Comparison of ENCODE assay signal across 37 cellular contexts in the genomic region with DNA sequence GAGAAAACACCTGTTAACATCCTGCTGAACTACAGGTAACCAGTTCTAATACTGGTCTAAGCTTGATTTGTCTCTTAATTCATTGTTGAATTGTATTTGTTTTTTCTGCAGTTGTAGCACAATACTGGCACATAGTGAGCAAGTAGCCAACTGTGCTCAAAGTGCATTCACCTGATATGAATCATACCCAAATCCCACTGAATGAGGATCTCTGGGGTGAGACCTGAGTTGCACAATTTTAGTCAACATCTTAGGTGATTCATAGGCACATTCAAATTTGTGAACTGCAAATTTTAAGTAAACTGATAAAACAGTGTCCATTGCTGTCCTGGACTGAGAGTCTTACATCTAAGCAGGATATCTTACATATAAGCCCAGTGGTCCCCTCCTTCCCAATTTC. TPM values are rescaled to one million over a fixed set of nuclear protein-coding genes. Genes with fewer than 3 reads are reported as not detected.
DNase-seq lines count a peak whose midpoint lies in the region; ATAC-seq and TF ChIP-seq lines count a peak whose summit lies in the region.
"Had no signal": no experiment of that assay in that cellular context is flagged by ENCODE, and none has a peak within 500 bp of the region (broad histone marks: within the 10 kb centered on the region; RNA-seq: fewer than 3 reads in every experiment).

No MANE protein-coding gene starts in this region.

- peak; percentile 47 to 58 for ATAC-seq in activated T-cell treated with anti-CD3 and anti-CD28 coated beads, Interleukin-2, amount 50 U/mL, for 72 hours (replicated peaks in 1 of 2)
- peak; percentile 48 for ATAC-seq in stimulated activated effector memory CD8-positive, alpha-beta T cell treated with anti-CD3 and anti-CD28 coated beads, Interleukin-12 subunit alpha, Interleukin-12 subunit beta, amount 100 ng/mL, for 72 hours
- ATAC-seq in activated CD8-positive, alpha-beta memory T cell treated with anti-CD3 and anti-CD28 coated beads, Interleukin-2, amount 10 ng/mL, durations not matched to agents 7 days and 5 days: no peak
- ATAC-seq in GM21515 (IDR thresholded peaks at IDR 0.05; ENCODE audit: unreplicated experiment) (no peak), GM21528 (IDR thresholded peaks at IDR 0.05; ENCODE audit: low FRiP score, unreplicated experiment) (no peak)
- ATAC-seq: left ventricle myocardium superior; pancreas; stimulated activated naive CD8-positive, alpha-beta T cell treated with anti-CD3 and anti-CD28 coated beads, Interleukin-15, Interleukin-2, amounts not matched to agents 100 U/mL and 50 U/mL, for 24 hours had no signal

- no peak overlapping the region for H3K27ac ChIP-seq in RWPE1
- H3K27ac ChIP-seq: 22Rv1, esophagus muscularis mucosa, neural progenitor cell, pancreas, PC-9, skin epidermis had no signal

- H3K36me3 Mint-ChIP-seq in activated T-cell treated with anti-CD3 and anti-CD28 coated beads, Interleukin-2, amount 50 U/mL, for 72 hours (ENCODE audit: insufficient read depth in 2 of 2): no peaks in the 10 kb centered on the region
- H3K36me3 Mint-ChIP-seq in stimulated activated effector memory CD8-positive, alpha-beta T cell treated with anti-CD3 and anti-CD28 coated beads, Interleukin-12 subunit alpha, Interleukin-12 subunit beta, amount 100 ng/mL, for 72 hours: no peaks in the 10 kb centered on the region
- H3K36me3 Mint-ChIP-seq in activated CD8-positive, alpha-beta memory T cell treated with anti-CD3 and anti-CD28 coated beads, Interleukin-2, amount 10 ng/mL, durations not matched to agents 7 days and 5 days: no peaks in the 10 kb centered on the region
- H3K36me3 Mint-ChIP-seq: activated naive CD4-positive, alpha-beta T cell treated with anti-CD3 and anti-CD28 coated beads, Interleukin-2, amount 50 U/mL, for 72 hours; CD14-positive monocyte; neural progenitor cell had no signal

- CTCF ChIA-PET in RWPE1 (lab: Yijun Ruan, JAX): interaction anchor here (0.6 kb wide), 1 partner anchor 347 kb away, joined by 3 read pairs; no protein-coding TSS in a partner anchor
- CTCF ChIA-PET in activated CD8-positive, alpha-beta memory T cell treated with anti-CD3 and anti-CD28 coated beads, Interleukin-2, amount 10 ng/mL, durations not matched to agents 7 days and 5 days (lab: Charles Lee): no interaction called here

- 0 out of 2 replicates have a peak, but pooled peaks have one; percentile 9 for TF ChIP-seq CTCF in RWPE1 (conservative IDR thresholded peaks at IDR 0.05; ENCODE audit: low read depth)
- TF ChIP-seq CTCF in epithelial cell of proximal tubule (conservative IDR thresholded peaks at IDR 0.05; ENCODE audit: low read depth, low read length): no peak

- H3K4me3 Mint-ChIP-seq in activated T-cell treated with anti-CD3 and anti-CD28 coated beads, Interleukin-2, amount 50 U/mL, for 72 hours: no peak overlapping the region
- H3K4me3 Mint-ChIP-seq in stimulated activated effector memory CD8-positive, alpha-beta T cell treated with anti-CD3 and anti-CD28 coated beads, Interleukin-12 subunit alpha, Interleukin-12 subunit beta, amount 100 ng/mL, for 72 hours: no peak overlapping the region
- H3K4me3 Mint-ChIP-seq in activated CD8-positive, alpha-beta memory T cell treated with anti-CD3 and anti-CD28 coated beads, Interleukin-2, amount 10 ng/mL, durations not matched to agents 7 days and 5 days: no peak overlapping the region
- H3K4me3 Mint-ChIP-seq: activated CD4-positive, alpha-beta memory T cell treated with anti-CD3 and anti-CD28 coated beads, Interleukin-2, amount 10 ng/mL, durations not matched to agents 7 days and 5 days; CD14-positive monocyte; neural progenitor cell had no signal

- peaks cover 5% of the 10 kb centered on the region for H3K27me3 Mint-ChIP-seq in activated T-cell treated with anti-CD3 and anti-CD28 coated beads, Interleukin-2, amount 50 U/mL, for 72 hours (ENCODE audit: low read depth)
- H3K27me3 Mint-ChIP-seq in activated CD8-positive, alpha-beta memory T cell treated with anti-CD3 and anti-CD28 coated beads, Interleukin-2, amount 10 ng/mL, durations not matched to agents 7 days and 5 days: peaks cover 8% of the 10 kb centered on the region

- H3K9me3 Mint-ChIP-seq in activated T-cell treated with anti-CD3 and anti-CD28 coated beads, Interleukin-2, amount 50 U/mL, for 72 hours: no peaks in the 10 kb centered on the region
- no peaks in the 10 kb centered on the region for H3K9me3 Mint-ChIP-seq in stimulated activated effector memory CD8-positive, alpha-beta T cell treated with anti-CD3 and anti-CD28 coated beads, Interleukin-12 subunit alpha, Interleukin-12 subunit beta, amount 100 ng/mL, for 72 hours
- no peaks in the 10 kb centered on the region for H3K9me3 Mint-ChIP-seq in activated CD8-positive, alpha-beta memory T cell treated with anti-CD3 and anti-CD28 coated beads, Interleukin-2, amount 10 ng/mL, durations not matched to agents 7 days and 5 days (ENCODE audit: low read depth)
- H3K9me3 Mint-ChIP-seq: activated CD4-positive, alpha-beta memory T cell treated with anti-CD3 and anti-CD28 coated beads, Interleukin-2, amount 10 ng/mL, durations not matched to agents 7 days and 5 days; activated naive CD4-positive, alpha-beta T cell treated with anti-CD3 and anti-CD28 coated beads, Interleukin-2, amount 50 U/mL, for 72 hours; CD14-positive monocyte; neural progenitor cell had no signal

- no peak overlapping the region for H3K4me3 ChIP-seq in epithelial cell of proximal tubule (ENCODE audit: low read depth, low read length)
- H3K4me3 ChIP-seq: esophagus muscularis mucosa, neural progenitor cell, pancreas, PC-9, skin epidermis had no signal

- peaks cover 11% of the 10 kb centered on the region for H3K4me1 Mint-ChIP-seq in activated T-cell treated with anti-CD3 and anti-CD28 coated beads, Interleukin-2, amount 50 U/mL, for 72 hours (ENCODE audit: low read depth)
- peaks cover 5% of the 10 kb centered on the region for H3K4me1 Mint-ChIP-seq in stimulated activated effector memory CD8-positive, alpha-beta T cell treated with anti-CD3 and anti-CD28 coated beads, Interleukin-12 subunit alpha, Interleukin-12 subunit beta, amount 100 ng/mL, for 72 hours
- peaks cover 4% of the 10 kb centered on the region for H3K4me1 Mint-ChIP-seq in activated CD8-positive, alpha-beta memory T cell treated with anti-CD3 and anti-CD28 coated beads, Interleukin-2, amount 10 ng/mL, durations not matched to agents 7 days and 5 days
- H3K4me1 Mint-ChIP-seq: CD14-positive monocyte had no signal

- POLR2A ChIA-PET in RWPE1 (lab: Yijun Ruan, JAX; ENCODE audit: low non-redundant PET): no interaction called here

- no peak overlapping the region for H3K27ac Mint-ChIP-seq in activated T-cell treated with anti-CD3 and anti-CD28 coated beads, Interleukin-2, amount 50 U/mL, for 72 hours
- no peak overlapping the region for H3K27ac Mint-ChIP-seq in stimulated activated effector memory CD8-positive, alpha-beta T cell treated with anti-CD3 and anti-CD28 coated beads, Interleukin-12 subunit alpha, Interleukin-12 subunit beta, amount 100 ng/mL, for 72 hours
- no peak overlapping the region for H3K27ac Mint-ChIP-seq in activated CD8-positive, alpha-beta memory T cell treated with anti-CD3 and anti-CD28 coated beads, Interleukin-2, amount 10 ng/mL, durations not matched to agents 7 days and 5 days
- H3K27ac Mint-ChIP-seq: activated CD4-positive, alpha-beta memory T cell treated with anti-CD3 and anti-CD28 coated beads, Interleukin-2, amount 10 ng/mL, durations not matched to agents 7 days and 5 days; activated naive CD4-positive, alpha-beta T cell treated with anti-CD3 and anti-CD28 coated beads, Interleukin-2, amount 50 U/mL, for 72 hours; CD14-positive monocyte; neural progenitor cell had no signal

- DNase-seq in activated T-cell treated with anti-CD3 and anti-CD28 coated beads, Interleukin-2, amount 50 U/mL, for 72 hours: no peak
- no peak for DNase-seq in activated T-cell treated with anti-CD3 and anti-CD28 coated beads, Interleukin-2, amount 50 U/mL, for 48 hours
- DNase-seq in RWPE1 (ENCODE audit: low spot score) (peak; percentile 79), epithelial cell of proximal tubule (ENCODE audit: low read depth) (peak; percentile 79)
- DNase-seq in stimulated activated effector memory CD8-positive, alpha-beta T cell treated with anti-CD3 and anti-CD28 coated beads, Interleukin-12 subunit alpha, Interleukin-12 subunit beta, amount 100 ng/mL, for 72 hours (ENCODE audit: low spot score in 2 of 2): no peak
- no peak for DNase-seq in activated CD8-positive, alpha-beta memory T cell treated with anti-CD3 and anti-CD28 coated beads, Interleukin-2, amount 10 ng/mL, durations not matched to agents 7 days and 5 days
- DNase-seq: activated CD4-positive, alpha-beta memory T cell treated with anti-CD3 and anti-CD28 coated beads, Interleukin-2, amount 10 ng/mL, durations not matched to agents 7 days and 5 days; aorta; Calu3; caudate nucleus; cortex of kidney; DMS79 treated with DMSO at 0.1 percent for 48 hours; effector memory CD4-positive, alpha-beta T cell; GOT3; KBM-7; left ventricle myocardium superior; NCI-H1417 treated with DMSO at 0.1 percent for 48 hours; NCI-H2029 treated with DMSO at 0.1 percent for 48 hours; NCI-H526; NK-92 treated with Interleukin-12 subunit alpha and Interleukin-12 subunit beta, amount 100 ng/mL, for 24 hours; pancreas; retina; SHP77 treated with DMSO at 0.1 percent for 48 hours; stimulated activated naive CD8-positive, alpha-beta T cell treated with anti-CD3 and anti-CD28 coated beads, Interleukin-15, Interleukin-2, amounts not matched to agents 100 U/mL and 50 U/mL, for 24 hours had no signal

RNA-seq across cellular contexts. Expression of gene KCNC2, which starts 12.8 kb away (rescaled TPM):
- total RNA-seq in activated T-cell treated with anti-CD3 and anti-CD28 coated beads, Interleukin-2, amount 50 U/mL, for 72 hours: not detected
- total RNA-seq in epithelial cell of proximal tubule: not detected in 2 replicates
- not detected for total RNA-seq in activated CD8-positive, alpha-beta memory T cell treated with anti-CD3 and anti-CD28 coated beads, Interleukin-2, amount 10 ng/mL, durations not matched to agents 7 days and 5 days
- total RNA-seq: activated CD4-positive, alpha-beta memory T cell treated with anti-CD3 and anti-CD28 coated beads, Interleukin-2, amount 10 ng/mL, durations not matched to agents 7 days and 5 days; activated naive CD4-positive, alpha-beta T cell treated with anti-CD3 and anti-CD28 coated beads, Interleukin-2, amount 50 U/mL, for 72 hours; aorta; Calu3; left ventricle myocardium superior; mesenteric fat pad; myocyte; PC-9; T-helper 2 cell treated with Interferon-gamma antibody and Interleukin-4, amounts not matched to agents 100 ng/mL and 5 ng/mL, for 36 hours; ureter had no signal

Comparison
In these comparisons a context has a peak if more than half of its experiments do, and no peak if none do; other contexts are left out.
1. ATAC-seq: peak in activated T-cell treated with anti-CD3 and anti-CD28 coated beads, Interleukin-2, amount 50 U/mL, for 72 hours (2 of 2) and stimulated activated effector memory CD8-positive, alpha-beta T cell treated with anti-CD3 and anti-CD28 coated beads, Interleukin-12 subunit alpha, Interleukin-12 subunit beta, amount 100 ng/mL, for 72 hours (single experiment); none in activated CD8-positive, alpha-beta memory T cell treated with anti-CD3 and anti-CD28 coated beads, Interleukin-2, amount 10 ng/mL, durations not matched to agents 7 days and 5 days (single experiment), GM21515 (single experiment) and GM21528 (single experiment).
2. DNase-seq: peak in RWPE1 (single experiment) and epithelial cell of proximal tubule (single experiment); none in activated T-cell treated with anti-CD3 and anti-CD28 coated beads, Interleukin-2, amount 50 U/mL, for 72 hours (0 of 2), activated T-cell treated with anti-CD3 and anti-CD28 coated beads, Interleukin-2, amount 50 U/mL, for 48 hours (0 of 2), stimulated activated effector memory CD8-positive, alpha-beta T cell treated with anti-CD3 and anti-CD28 coated beads, Interleukin-12 subunit alpha, Interleukin-12 subunit beta, amount 100 ng/mL, for 72 hours (0 of 2) and activated CD8-positive, alpha-beta memory T cell treated with anti-CD3 and anti-CD28 coated beads, Interleukin-2, amount 10 ng/mL, durations not matched to agents 7 days and 5 days (single experiment).